In genomic region chr12:119687344-119687865, GRCh38 we compare ENCODE assay signal across 1 cellular context.
TF ChIP-seq lines count a peak whose summit lies in the region.

No MANE protein-coding gene starts in this region.

TF ChIP-seq in GM23338, 12 proteins besides CTCF, POLR2A, EP300 and RAD21 (continued from another document):
- no peak for TF ChIP-seq ZNF462 (CRISPR knock-in tag; IDR thresholded peaks at IDR 0.05)
- TF ChIP-seq ETS1 (IDR thresholded peaks at IDR 0.05) = no peak
- TF ChIP-seq EZH2phosphoT487 (IDR thresholded peaks at IDR 0.05; ENCODE audit: unreplicated experiment) = no peak
- TF ChIP-seq EZH2 (IDR thresholded peaks at IDR 0.05; ENCODE audit: low read depth, unreplicated experiment) = no peak
- TF ChIP-seq POLR2AphosphoS5 (IDR thresholded peaks at IDR 0.05; ENCODE audit: low read depth) = no peak
- no peak for TF ChIP-seq NANOG (IDR thresholded peaks at IDR 0.05; ENCODE audit: borderline replicate concordance)
